ENCODE assay signal across 25 cellular contexts in genomic region chr5:91494447-91495001, GRCh38.
"Had no signal": no experiment of that assay in that cellular context is flagged by ENCODE, and none has a peak within 500 bp of the region (broad histone marks: within the 10 kb centered on the region; RNA-seq: fewer than 3 reads in every experiment).

No MANE protein-coding gene starts in this region.

- H3K9me3 ChIP-seq: breast epithelium, MG63, SJSA1 had no signal

- H3K4me1 ChIP-seq: breast epithelium, SJSA1 had no signal

- H3K9ac ChIP-seq: KMS-11 had no signal

- H3K36me3 Mint-ChIP-seq: activated naive CD4-positive, alpha-beta T cell treated with anti-CD3 and anti-CD28 coated beads, Interleukin-2, amount 50 U/mL, for 24 hours had no signal

- DNase-seq: activated CD4-positive, alpha-beta T cell treated with anti-CD3 and anti-CD28 coated beads, Interleukin-2, amount 50 U/mL, for 1 hour; activated CD4-positive, CD25-positive, alpha-beta regulatory T cell; activated effector memory CD4-positive, alpha-beta T cell treated with Interleukin-2 at 50 U/mL for 16 hours; activated naive CD4-positive, alpha-beta T cell; activated T-cell treated with anti-CD3 and anti-CD28 coated beads for 4 hours; aorta; caudate nucleus; MG63; MV-4-11; NCI-H1092 treated with DMSO at 0.1 percent for 48 hours; NCI-H1417 treated with DMSO at 0.1 percent for 48 hours; NCI-H1694; NCI-H2029; NCI-H2107; NCI-H345; NCI-H510A; NCI-H526 treated with DMSO at 0.1 percent for 48 hours; NCI-H82; PC-3; SHP77 had no signal

- ATAC-seq: PC-3 had no signal

- H3K4me2 ChIP-seq: KMS-11 had no signal

- H3K27ac Mint-ChIP-seq: activated naive CD4-positive, alpha-beta T cell treated with anti-CD3 and anti-CD28 coated beads, Interleukin-2, amount 50 U/mL, for 24 hours; T-helper 1 cell treated with Interleukin-12 subunit alpha and Interleukin-12 subunit beta and Interleukin-4 antibody, amounts not matched to agents 30 μg/mL and 1 μg/mL, for 36 hours had no signal

- H3K27ac ChIP-seq: breast epithelium, KMS-11, SJSA1 had no signal

- H3K9me3 Mint-ChIP-seq: activated naive CD4-positive, alpha-beta T cell treated with anti-CD3 and anti-CD28 coated beads, Interleukin-2, amount 50 U/mL, for 24 hours; T-helper 1 cell treated with Interleukin-12 subunit alpha and Interleukin-12 subunit beta and Interleukin-4 antibody, amounts not matched to agents 30 μg/mL and 1 μg/mL, for 36 hours had no signal

- H3K27me3 ChIP-seq: breast epithelium had no signal

- H3K4me3 ChIP-seq: breast epithelium, MG63, SJSA1 had no signal

- H3K4me3 Mint-ChIP-seq: activated naive CD4-positive, alpha-beta T cell treated with anti-CD3 and anti-CD28 coated beads, Interleukin-2, amount 50 U/mL, for 24 hours; T-helper 1 cell treated with Interleukin-12 subunit alpha and Interleukin-12 subunit beta and Interleukin-4 antibody, amounts not matched to agents 30 μg/mL and 1 μg/mL, for 36 hours had no signal

- H3K27me3 Mint-ChIP-seq: activated naive CD4-positive, alpha-beta T cell treated with anti-CD3 and anti-CD28 coated beads, Interleukin-2, amount 50 U/mL, for 24 hours had no signal

- H3K36me3 ChIP-seq: breast epithelium, MG63, SJSA1 had no signal
